ENCODE assay signal across 8 cellular contexts in the genomic region with DNA sequence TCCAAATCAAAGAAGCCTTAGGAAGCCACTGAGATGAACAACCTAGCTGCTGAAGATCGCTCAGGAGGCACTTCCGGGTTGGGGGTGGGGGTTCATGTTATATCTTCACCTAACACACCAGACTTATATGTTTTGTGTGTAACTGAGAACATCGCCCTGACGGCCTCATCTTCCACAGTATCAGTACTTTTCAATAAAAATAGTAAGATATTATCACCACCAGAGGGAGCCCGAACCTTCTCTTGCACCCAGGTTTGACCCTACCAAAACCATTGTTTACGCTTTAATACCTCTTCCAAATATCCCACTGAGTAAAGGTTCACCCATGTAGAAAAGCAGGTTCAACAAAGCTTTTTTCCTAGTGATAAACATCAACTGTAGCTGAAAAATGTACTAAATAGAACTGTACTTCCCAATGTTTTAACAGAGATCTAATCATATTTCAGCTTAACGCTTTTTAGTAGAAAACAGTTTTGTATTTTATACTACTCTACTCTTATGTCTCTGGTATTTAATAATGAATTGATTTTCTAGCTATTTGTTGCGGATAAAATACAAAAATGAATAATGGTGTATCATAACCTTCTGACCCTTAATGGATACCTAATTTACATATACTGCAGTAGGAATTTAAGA.
DNase-seq lines count a peak whose midpoint lies in the region; ATAC-seq lines count a peak whose summit lies in the region.

No MANE protein-coding gene starts in this region.

- DNase-seq in DMS53 (lab: John Stamatoyannopoulos, UW) = peak; percentile 93
- peak; percentile 55 to 63 for DNase-seq in NCI-H524 (lab: John Stamatoyannopoulos, UW)
- no peak for DNase-seq in Right ventricle myocardium superior
- DNase-seq in retina = peak; percentile 67
- no peak for DNase-seq in cortex of kidney (lab: John Stamatoyannopoulos, UW)

- H3K9me3 Mint-ChIP-seq in activated T-helper 17 cell treated with anti-CD3 and anti-CD28 coated beads, Interleukin-2, amount 50 U/mL, for 72 hours = no peaks in the 10 kb centered on the region

- H3K27me3 Mint-ChIP-seq in activated T-helper 17 cell treated with anti-CD3 and anti-CD28 coated beads, Interleukin-2, amount 50 U/mL, for 72 hours = peaks cover 4% of the 10 kb centered on the region

- H3K4me3 Mint-ChIP-seq in activated T-helper 17 cell treated with anti-CD3 and anti-CD28 coated beads, Interleukin-2, amount 50 U/mL, for 72 hours = no peak overlapping the region

- no peak overlapping the region for H3K27ac Mint-ChIP-seq in activated T-helper 17 cell treated with anti-CD3 and anti-CD28 coated beads, Interleukin-2, amount 50 U/mL, for 72 hours

- intact Hi-C loops in Right ventricle myocardium superior (cut with DNase I) = loop anchor here (5.0 kb wide), 1 partner anchor 247 kb away; no protein-coding TSS in a partner anchor

- H3K4me1 Mint-ChIP-seq in activated T-helper 17 cell treated with anti-CD3 and anti-CD28 coated beads, Interleukin-2, amount 50 U/mL, for 72 hours = no peaks in the 10 kb centered on the region

- ATAC-seq in GM19372 (IDR thresholded peaks at IDR 0.05; ENCODE audit: low read depth, unreplicated experiment) (peak; percentile 82), HG03432 (IDR thresholded peaks at IDR 0.05; ENCODE audit: unreplicated experiment) (peak; percentile 84), Right ventricle myocardium superior (ENCODE audit: poor library complexity) (peak; percentile 82)
- ATAC-seq in activated T-helper 17 cell treated with anti-CD3 and anti-CD28 coated beads, Interleukin-2, amount 50 U/mL, for 72 hours (replicated peaks) = peak; percentile 75

- H3K36me3 Mint-ChIP-seq in activated T-helper 17 cell treated with anti-CD3 and anti-CD28 coated beads, Interleukin-2, amount 50 U/mL, for 72 hours (ENCODE audit: low read depth) = no peaks in the 10 kb centered on the region

Comparison
In these comparisons a context has a peak if more than half of its experiments do, and no peak if none do; other contexts are left out.
1. DNase-seq: peak in DMS53 (single experiment), NCI-H524 (2 of 2) and retina (single experiment); none in Right ventricle myocardium superior (single experiment) and cortex of kidney (single experiment).
2. Peak in every context shown above with its lines, with median percentiles within 50 percentile points of each other: ATAC-seq.